9 cellular contexts compared by ENCODE assay signal in genomic region chr14:103404032-103404918, GRCh38. TPM values are rescaled to one million over a fixed set of nuclear protein-coding genes. Genes with fewer than 3 reads are reported as not detected.
DNase-seq lines count a peak whose midpoint lies in the region; ATAC-seq and TF ChIP-seq lines count a peak whose summit lies in the region.
"Had no signal": no experiment of that assay in that cellular context is flagged by ENCODE, and none has a peak within 500 bp of the region (broad histone marks: within the 10 kb centered on the region; RNA-seq: fewer than 3 reads in every experiment).

No MANE protein-coding gene starts in this region.

- no peak for DNase-seq in activated naive CD4-positive, alpha-beta T cell treated with anti-CD3 and anti-CD28 coated beads for 36 hours
- no peak for DNase-seq in activated naive CD4-positive, alpha-beta T cell treated with anti-CD3 and anti-CD28 coated beads, Interleukin-2, amount 50 U/mL, for 16 hours
- DNase-seq in adipocyte (ENCODE audit: low read depth): peak; percentile 68
- DNase-seq in immature natural killer cell: no peak
- no peak for DNase-seq in thoracic aorta (ENCODE audit: low spot score)
- DNase-seq in RKO (ENCODE audit: low spot score): no peak
- DNase-seq in NCI-H146 treated with DMSO at 0.1 percent for 48 hours (lab: John Stamatoyannopoulos, UW; ENCODE audit: unreplicated experiment): no peak
- DNase-seq in dedifferentiated amniotic fluid mesenchymal stem cell (ENCODE audit: extremely low spot score): no peak
- DNase-seq: esophagus squamous epithelium had no signal

- CTCF ChIA-PET in activated naive CD4-positive, alpha-beta T cell treated with anti-CD3 and anti-CD28 coated beads for 36 hours (lab: Charles Lee): interaction anchor here (0.5 to 3.4 kb wide), 3 partner anchors 8 to 672 kb away, joined by 3 to 15 read pairs (median 3); no protein-coding TSS in a partner anchor

- H3K36me3 Mint-ChIP-seq in activated naive CD4-positive, alpha-beta T cell treated with anti-CD3 and anti-CD28 coated beads for 36 hours (ENCODE audit: low read depth): peaks cover 15% of the 10 kb centered on the region
- H3K36me3 Mint-ChIP-seq in immature natural killer cell: peaks cover 0 to 9% (median 0%) of the 10 kb centered on the region in 3 donors

- H3K4me1 ChIP-seq in adipocyte (ENCODE audit: control insufficient read depth, insufficient read depth, low read length): peaks cover 53% of the 10 kb centered on the region
- H3K4me1 ChIP-seq in thoracic aorta (ENCODE audit: control insufficient read depth in 1 of 2, low read depth in 2 of 2): peaks cover 48 to 61% of the 10 kb centered on the region in 2 donors

- no peaks in the 10 kb centered on the region for H3K27me3 ChIP-seq in adipocyte (replicated peaks; ENCODE audit: control insufficient read depth, insufficient read depth, low read length)
- no peaks in the 10 kb centered on the region for H3K27me3 ChIP-seq in thoracic aorta (replicated peaks; ENCODE audit: insufficient read depth)
- H3K27me3 ChIP-seq: esophagus squamous epithelium had no signal

- H3K4me3 Mint-ChIP-seq in activated naive CD4-positive, alpha-beta T cell treated with anti-CD3 and anti-CD28 coated beads for 36 hours: peak overlapping the region; percentile 5
- H3K4me3 Mint-ChIP-seq in immature natural killer cell: peak overlapping the region in 2 of 5 donors; percentile 7 to 27

- no peak overlapping the region for H3K27ac ChIP-seq in thoracic aorta
- H3K27ac ChIP-seq: esophagus squamous epithelium had no signal

- no peak for ATAC-seq in thoracic aorta (ENCODE audit: insufficient number of reproducible peaks, low FRiP score, low read depth)

- intact Hi-C loops in activated naive CD4-positive, alpha-beta T cell treated with anti-CD3 and anti-CD28 coated beads for 36 hours (cut with micrococcal nuclease): loop anchor here (5.0 kb wide), 1 partner anchor 443 kb away; the partner anchor contains the start of gene PPP1R13B

- H3K27ac Mint-ChIP-seq in activated naive CD4-positive, alpha-beta T cell treated with anti-CD3 and anti-CD28 coated beads for 36 hours: no peak overlapping the region
- peak overlapping the region in 5 of 6 donors; percentile 11 to 90 (median 32) for H3K27ac Mint-ChIP-seq in immature natural killer cell

- no peak overlapping the region for H3K9ac ChIP-seq in adipocyte (ENCODE audit: low read length)

- H3K9me3 ChIP-seq in adipocyte (ENCODE audit: control insufficient read depth, low read length) (no peaks in the 10 kb centered on the region), thoracic aorta (no peaks in the 10 kb centered on the region)
- H3K9me3 ChIP-seq: esophagus squamous epithelium had no signal

- H3K36me3 ChIP-seq in adipocyte (ENCODE audit: control insufficient read depth, insufficient read depth, low read length, severe bottlenecking): peaks cover 18% of the 10 kb centered on the region
- peaks cover 17% of the 10 kb centered on the region for H3K36me3 ChIP-seq in thoracic aorta

- no peak for TF ChIP-seq CTCF in thoracic aorta (IDR thresholded peaks at IDR 0.05)

- H3K4me3 ChIP-seq in adipocyte (ENCODE audit: low read length) (peak overlapping the region; percentile 59), thoracic aorta (peak overlapping the region; percentile 10)

- no peaks in the 10 kb centered on the region for H3K9me3 Mint-ChIP-seq in activated naive CD4-positive, alpha-beta T cell treated with anti-CD3 and anti-CD28 coated beads for 36 hours
- no peaks in the 10 kb centered on the region for H3K9me3 Mint-ChIP-seq in immature natural killer cell

- peaks cover 52% of the 10 kb centered on the region for H3K4me1 Mint-ChIP-seq in activated naive CD4-positive, alpha-beta T cell treated with anti-CD3 and anti-CD28 coated beads for 36 hours (ENCODE audit: low read depth)
- H3K4me1 Mint-ChIP-seq in immature natural killer cell: peaks cover 50 to 70% of the 10 kb centered on the region in 2 donors

- no peaks in the 10 kb centered on the region for H3K27me3 Mint-ChIP-seq in activated naive CD4-positive, alpha-beta T cell treated with anti-CD3 and anti-CD28 coated beads for 36 hours (ENCODE audit: low read depth)
- peaks cover 0 to 2% (median 0%) of the 10 kb centered on the region in 3 donors for H3K27me3 Mint-ChIP-seq in immature natural killer cell (ENCODE audit: low read depth in 3 of 3)

RNA-seq across cellular contexts. Expression of gene MARK3, which starts 19.1 kb away (rescaled TPM):
- total RNA-seq in activated naive CD4-positive, alpha-beta T cell treated with anti-CD3 and anti-CD28 coated beads for 36 hours: 10 to 100 TPM; 62.2 to 64.7 TPM
- 10 to 100 TPM; 23.4 to 44.1 (median 25.7) TPM for polyA plus RNA-seq in immature natural killer cell
- 100 to 1,000 TPM in 1 of 2 donors, 10 to 100 TPM in 1; 77.6 to 133 TPM for total RNA-seq in thoracic aorta
